In genomic region chr5:160315968-160316367, GRCh38 we compare ENCODE assay signal across 9 cellular contexts. TPM values are rescaled to one million over a fixed set of nuclear protein-coding genes. Genes with fewer than 3 reads are reported as not detected.
DNase-seq lines count a peak whose midpoint lies in the region; ATAC-seq and TF ChIP-seq lines count a peak whose summit lies in the region.
"Had no signal": no experiment of that assay in that cellular context is flagged by ENCODE, and none has a peak within 500 bp of the region (broad histone marks: within the 10 kb centered on the region; RNA-seq: fewer than 3 reads in every experiment).

No MANE protein-coding gene starts in this region.

- POLR2A ChIA-PET in OCI-LY7 (lab: Charles Lee) = interaction anchor here (1.0 kb wide), 1 partner anchor 13 kb away, joined by 3 read pairs; no protein-coding TSS in a partner anchor

- intact Hi-C loops in OCI-LY7 (cut with micrococcal nuclease; ENCODE audit: unreplicated experiment) = no loop called here

- no peak overlapping the region for H2AFZ ChIP-seq in OCI-LY7 (ENCODE audit: low read length)

- BruUV-seq in OCI-LY7 (replicated peaks; lab: Mats Ljungman, UMichigan) = no TSS peak

- TF ChIP-seq CTCF in OCI-LY7 (conservative IDR thresholded peaks at IDR 0.05; ENCODE audit: low read length) (no peak), foreskin keratinocyte (conservative IDR thresholded peaks at IDR 0.05) (no peak)

- no peak overlapping the region for H3K4me3 ChIP-seq in OCI-LY7 (ENCODE audit: low read depth, low read length, poor library complexity, severe bottlenecking)

- H4K20me1 ChIP-seq in OCI-LY7 (ENCODE audit: insufficient read depth, low read length) = no peaks in the 10 kb centered on the region

- H3K27ac ChIP-seq in OCI-LY7 (ENCODE audit: low read depth, low read length, poor library complexity, severe bottlenecking) = no peak overlapping the region
- no peak overlapping the region for H3K27ac ChIP-seq in foreskin keratinocyte

- no peaks in the 10 kb centered on the region for H3K9me2 ChIP-seq in OCI-LY7 (ENCODE audit: insufficient read depth, low read length)

- peaks cover 25% of the 10 kb centered on the region for H3K27me3 ChIP-seq in foreskin keratinocyte

- CTCF ChIA-PET in OCI-LY7 (lab: Charles Lee; ENCODE audit: unreplicated experiment) = no interaction called here

- H3K79me2 ChIP-seq in OCI-LY7 (ENCODE audit: insufficient read depth, low read depth, low read length) = no peaks in the 10 kb centered on the region

- ATAC-seq in foreskin keratinocyte = peak; percentile 89
- ATAC-seq in GM21619 (IDR thresholded peaks at IDR 0.05; ENCODE audit: unreplicated experiment) = no peak
- ATAC-seq: activated CD8-positive, alpha-beta T cell treated with anti-CD3 and anti-CD28 coated beads, Interleukin-2, amount 10 ng/mL, durations not matched to agents 7 days and 5 days had no signal

- DNase-seq in A172 (ENCODE audit: low spot score) (peak; percentile 92), HCEC 1CT (peak; percentile 29), OCI-LY7 (ENCODE audit: low spot score) (peak; percentile 4), foreskin keratinocyte (peak; percentile 78 to 88), NCI-H187 (lab: John Stamatoyannopoulos, UW) (no peak)
- DNase-seq in activated naive CD4-positive, alpha-beta T cell treated with anti-CD3 and anti-CD28 coated beads, Interleukin-2, amount 50 U/mL, for 16 hours = no peak
- no peak for DNase-seq in activated T-cell treated with anti-CD3 and anti-CD28 coated beads, Interleukin-2, amount 50 U/mL, for 1 hour
- DNase-seq: activated CD8-positive, alpha-beta T cell treated with anti-CD3 and anti-CD28 coated beads, Interleukin-2, amount 10 ng/mL, durations not matched to agents 7 days and 5 days had no signal

- H3K9me3 ChIP-seq in OCI-LY7 (ENCODE audit: low read length) = no peaks in the 10 kb centered on the region

- H3K4me2 ChIP-seq in OCI-LY7 (ENCODE audit: low read length) = peak overlapping the region; percentile 15; the same call in 1 of the 2 replicates

- H3K4me1 ChIP-seq in OCI-LY7 (ENCODE audit: insufficient read depth, low read length, poor library complexity, severe bottlenecking) = no peaks in the 10 kb centered on the region
- H3K4me1 ChIP-seq in foreskin keratinocyte = peaks cover 7% of the 10 kb centered on the region

- no peaks in the 10 kb centered on the region for H3K36me3 ChIP-seq in OCI-LY7 (ENCODE audit: insufficient read depth, low read length)

RNA-seq across cellular contexts. Expression of gene CCNJL, which starts 3.6 kb away (rescaled TPM):
- 10.5 and 15.2 TPM in 2 replicates for total RNA-seq in A172 (2014; rRNA removed; shearing (Covaris generic))
- not detected in 2 replicates for total RNA-seq in OCI-LY7 (2014; rRNA removed; shearing (Covaris generic))
- not detected in 2 replicates for total RNA-seq in OCI-LY7 (2022)
- total RNA-seq in foreskin keratinocyte = 3.1 and 3.5 TPM in 2 replicates
- polyA plus RNA-seq in foreskin keratinocyte = 2.5 TPM in 2 replicates

RNA-seq across cellular contexts. Expression of gene C1QTNF2, which starts 54.5 kb away (rescaled TPM):
- total RNA-seq in A172 (2014; rRNA removed; shearing (Covaris generic)) = 1.5 and 1.6 TPM in 2 replicates
- not detected in 2 replicates for total RNA-seq in OCI-LY7 (2014; rRNA removed; shearing (Covaris generic))
- not detected in 2 replicates for total RNA-seq in OCI-LY7 (2022)
- 0.25 and 0.37 TPM in 2 replicates for total RNA-seq in foreskin keratinocyte
- polyA plus RNA-seq in foreskin keratinocyte = 0.34 and 0.41 TPM in 2 replicates
- total RNA-seq: activated CD8-positive, alpha-beta T cell treated with anti-CD3 and anti-CD28 coated beads, Interleukin-2, amount 10 ng/mL, durations not matched to agents 7 days and 5 days had no signal

Comparison
In these comparisons a context has a peak if more than half of its experiments do, and no peak if none do; other contexts are left out.
1. DNase-seq: peak in A172 (single experiment), HCEC 1CT (single experiment), OCI-LY7 (single experiment) and foreskin keratinocyte (2 of 2); none in NCI-H187 (0 of 2), activated naive CD4-positive, alpha-beta T cell treated with anti-CD3 and anti-CD28 coated beads, Interleukin-2, amount 50 U/mL, for 16 hours (single experiment) and activated T-cell treated with anti-CD3 and anti-CD28 coated beads, Interleukin-2, amount 50 U/mL, for 1 hour (single experiment).